In genomic region chr22:29030618-29031235, GRCh38 we compare ENCODE assay signal across 8 cellular contexts. TPM values are rescaled to one million over a fixed set of nuclear protein-coding genes. Genes with fewer than 3 reads are reported as not detected.
A peak's percentile ranks its signal among the peaks of the same experiment; 100 is the strongest.
DNase-seq lines count a peak whose midpoint lies in the region; ATAC-seq, FAIRE-seq and TF ChIP-seq lines count a peak whose summit lies in the region.

No MANE protein-coding gene starts in this region.

- H3K27me3 ChIP-seq in A673 (replicated peaks; ENCODE audit: insufficient read depth, low read depth, low read length, poor library complexity): no peaks in the 10 kb centered on the region

- intact Hi-C loops in A673 (cut with micrococcal nuclease; ENCODE audit: unreplicated experiment): no loop called here

- peak; percentile 37 for ATAC-seq in activated CD8-positive, alpha-beta T cell treated with anti-CD3 and anti-CD28 coated beads, Interleukin-2, amount 10 ng/mL, durations not matched to agents 7 days and 5 days
- no peak for ATAC-seq in HG03354 (IDR thresholded peaks at IDR 0.05; ENCODE audit: poor library complexity, severe bottlenecking, unreplicated experiment)

- CTCF ChIA-PET in A673 (lab: Charles Lee) (no interaction called here), HEK293T (lab: Yijun Ruan, JAX) (interaction anchor here (0.7 to 2.1 kb wide), 4 partner anchors 10 to 175 kb away, joined by 3 to 4 read pairs (median 3); no protein-coding TSS in a partner anchor)
- CTCF ChIA-PET in activated CD8-positive, alpha-beta T cell treated with anti-CD3 and anti-CD28 coated beads, Interleukin-2, amount 10 ng/mL, durations not matched to agents 7 days and 5 days (lab: Charles Lee): interaction anchor here (0.6 to 1.8 kb wide), 4 partner anchors 10 to 431 kb away, joined by 3 to 8 read pairs (median 6); no protein-coding TSS in a partner anchor

- no peak overlapping the region for H3K27ac Mint-ChIP-seq in activated CD8-positive, alpha-beta T cell treated with anti-CD3 and anti-CD28 coated beads, Interleukin-2, amount 10 ng/mL, durations not matched to agents 7 days and 5 days
- H3K27ac Mint-ChIP-seq in neural crest cell (ENCODE audit: unreplicated experiment): peak overlapping the region; percentile 82

- H3K27me3 Mint-ChIP-seq in activated CD8-positive, alpha-beta T cell treated with anti-CD3 and anti-CD28 coated beads, Interleukin-2, amount 10 ng/mL, durations not matched to agents 7 days and 5 days (ENCODE audit: low read depth): peaks cover 47% of the 10 kb centered on the region
- no peaks in the 10 kb centered on the region for H3K27me3 Mint-ChIP-seq in neural crest cell (ENCODE audit: low read depth)

- POLR2A ChIA-PET in A673 (lab: Charles Lee; ENCODE audit: low non-redundant PET) (no interaction called here), HEK293T (lab: Yijun Ruan, JAX) (interaction anchor here (0.7 to 1.2 kb wide), 2 partner anchors 19 to 148 kb away, joined by 3 to 4 read pairs; partner anchors contain the start of gene ZNRF3)
- POLR2A ChIA-PET in activated CD8-positive, alpha-beta T cell treated with anti-CD3 and anti-CD28 coated beads, Interleukin-2, amount 10 ng/mL, durations not matched to agents 7 days and 5 days (lab: Charles Lee): no interaction called here

- H3K4me3 ChIP-seq in A673 (ENCODE audit: low read depth, low read length, poor library complexity, severe bottlenecking): peak overlapping the region; percentile 14

- TF ChIP-seq POLR2A in GM12891 (IDR thresholded peaks at IDR 0.05; ENCODE audit: low read depth, low read length): no peak

- H3K4me1 Mint-ChIP-seq in activated CD8-positive, alpha-beta T cell treated with anti-CD3 and anti-CD28 coated beads, Interleukin-2, amount 10 ng/mL, durations not matched to agents 7 days and 5 days (ENCODE audit: low read depth): peaks cover 19% of the 10 kb centered on the region
- H3K4me1 Mint-ChIP-seq in neural crest cell: peaks cover 58% of the 10 kb centered on the region

- no peaks in the 10 kb centered on the region for H3K9me3 ChIP-seq in A673 (ENCODE audit: low read depth, low read length, poor library complexity, severe bottlenecking)

- H3K36me3 ChIP-seq in A673 (ENCODE audit: insufficient read depth, low read length, poor library complexity, severe bottlenecking): no peaks in the 10 kb centered on the region

- no peaks in the 10 kb centered on the region for H3K36me3 Mint-ChIP-seq in activated CD8-positive, alpha-beta T cell treated with anti-CD3 and anti-CD28 coated beads, Interleukin-2, amount 10 ng/mL, durations not matched to agents 7 days and 5 days (ENCODE audit: low read depth)
- H3K36me3 Mint-ChIP-seq in neural crest cell (ENCODE audit: low read depth): no peaks in the 10 kb centered on the region

- peaks cover 7% of the 10 kb centered on the region for H3K4me1 ChIP-seq in A673 (ENCODE audit: insufficient read depth, low read length, poor library complexity, severe bottlenecking)

- no TSS peak for BruUV-seq in A673 (replicated peaks; lab: Mats Ljungman, UMichigan)

- DNase-seq in A673 (ENCODE audit: low spot score) (no peak), HEK293T (ENCODE audit: extremely low spot score) (peak; percentile 78), globus pallidus (ENCODE audit: low spot score) (peak; percentile 32), neural crest cell (ENCODE audit: low read depth, low spot score) (peak; percentile 37), GM12891 (ENCODE audit: insufficient read length, low spot score) (no peak)
- DNase-seq in activated CD8-positive, alpha-beta T cell treated with anti-CD3 and anti-CD28 coated beads, Interleukin-2, amount 10 ng/mL, durations not matched to agents 7 days and 5 days: peak; percentile 23
- DNase-seq in stimulated activated CD4-positive, alpha-beta T cell treated with anti-CD3 and anti-CD28 coated beads, Interleukin-4, amount 100 ng/mL, for 1 hour: no peak

- FAIRE-seq in GM12891 (lab: Jason Lieb, UNC): no peak

- peak overlapping the region; percentile 37 for H3K4me3 Mint-ChIP-seq in activated CD8-positive, alpha-beta T cell treated with anti-CD3 and anti-CD28 coated beads, Interleukin-2, amount 10 ng/mL, durations not matched to agents 7 days and 5 days
- peak overlapping the region; percentile 77 for H3K4me3 Mint-ChIP-seq in neural crest cell

- H3K9me3 Mint-ChIP-seq in activated CD8-positive, alpha-beta T cell treated with anti-CD3 and anti-CD28 coated beads, Interleukin-2, amount 10 ng/mL, durations not matched to agents 7 days and 5 days (ENCODE audit: insufficient read depth): no peaks in the 10 kb centered on the region
- no peaks in the 10 kb centered on the region for H3K9me3 Mint-ChIP-seq in neural crest cell

- H3K27ac ChIP-seq in A673 (ENCODE audit: low read depth, low read length, poor library complexity, severe bottlenecking): no peak overlapping the region

- no peak for TF ChIP-seq CTCF in A673 (conservative IDR thresholded peaks at IDR 0.05; ENCODE audit: low read depth, low read length)
- no peak for TF ChIP-seq CTCF in neural crest cell (conservative IDR thresholded peaks at IDR 0.05)

TF ChIP-seq in HEK293T, 16 proteins besides CTCF, POLR2A, EP300 and RAD21:
- TF ChIP-seq FOXA1 (IDR thresholded peaks at IDR 0.05): no peak
- no peak for TF ChIP-seq BHLHE40 (IDR thresholded peaks at IDR 0.05; ENCODE audit: borderline replicate concordance)
- peak; percentile 89 for TF ChIP-seq LEF1 (IDR thresholded peaks at IDR 0.05; ENCODE audit: borderline replicate concordance)
- TF ChIP-seq SUZ12 (IDR thresholded peaks at IDR 0.05): no peak
- TF ChIP-seq ZNF384 (IDR thresholded peaks at IDR 0.05): no peak
- TF ChIP-seq SP1 (IDR thresholded peaks at IDR 0.05): no peak

TF ChIP-seq in GM12891, 5 proteins besides CTCF, POLR2A, EP300 and RAD21:
- no peak for TF ChIP-seq PAX5 (IDR thresholded peaks at IDR 0.05; ENCODE audit: insufficient read depth, low read length, severe bottlenecking)
- no peak for TF ChIP-seq POLR2AphosphoS5 (IDR thresholded peaks at IDR 0.05; ENCODE audit: low read depth, low read length)
- no peak for TF ChIP-seq SPI1 (IDR thresholded peaks at IDR 0.05; ENCODE audit: low read depth, low read length)
- no peak for TF ChIP-seq POU2F2 (IDR thresholded peaks at IDR 0.05; ENCODE audit: low read depth, low read length)
- TF ChIP-seq TAF1 (IDR thresholded peaks at IDR 0.05; ENCODE audit: low read depth, low read length): no peak

RNA-seq across cellular contexts. Expression of gene C22orf31, which starts 30.9 kb away (rescaled TPM):
- total RNA-seq in A673 (2021): not detected in 2 replicates
- not detected for total RNA-seq in activated CD8-positive, alpha-beta T cell treated with anti-CD3 and anti-CD28 coated beads, Interleukin-2, amount 10 ng/mL, durations not matched to agents 7 days and 5 days
- not detected in 2 replicates for total RNA-seq in neural crest cell
- polyA plus RNA-seq in GM12891 (2012; ENCODE audit: low read depth, missing spikeins): not detected

RNA-seq across cellular contexts. Expression of gene KREMEN1, which starts 42.1 kb away (rescaled TPM):
- total RNA-seq in A673 (2021) (4.2 and 9.6 TPM in 2 replicates), neural crest cell (3.9 and 4.9 TPM in 2 replicates)
- under 1 TPM in 1 of 2 experiments, not detected in 1; 0.16 TPM for total RNA-seq in activated CD8-positive, alpha-beta T cell treated with anti-CD3 and anti-CD28 coated beads, Interleukin-2, amount 10 ng/mL, durations not matched to agents 7 days and 5 days
- 0.26 TPM for polyA plus RNA-seq in GM12891 (2012; ENCODE audit: low read depth, missing spikeins)

Comparison
In these comparisons a context has a peak if more than half of its experiments do, and no peak if none do; other contexts are left out.
1. DNase-seq: peak in HEK293T (single experiment), activated CD8-positive, alpha-beta T cell treated with anti-CD3 and anti-CD28 coated beads, Interleukin-2, amount 10 ng/mL, durations not matched to agents 7 days and 5 days (single experiment), globus pallidus (single experiment) and neural crest cell (single experiment); none in A673 (single experiment), GM12891 (single experiment) and stimulated activated CD4-positive, alpha-beta T cell treated with anti-CD3 and anti-CD28 coated beads, Interleukin-4, amount 100 ng/mL, for 1 hour (single experiment).